ENCODE assay signal across 8 cellular contexts in genomic region chr19:7917292-7918061, GRCh38. TPM values are rescaled to one million over a fixed set of nuclear protein-coding genes. Genes with fewer than 3 reads are reported as not detected.
DNase-seq lines count a peak whose midpoint lies in the region; ATAC-seq and TF ChIP-seq lines count a peak whose summit lies in the region.

No MANE protein-coding gene starts in this region.

- H3K9me3 ChIP-seq in effector memory CD4-positive, alpha-beta T cell (ENCODE audit: control insufficient read depth, low read length), result no peaks in the 10 kb centered on the region
- H3K9me3 ChIP-seq in tibial nerve, result no peaks in the 10 kb centered on the region

- peak; percentile 14 to 43 (median 30) for TF ChIP-seq CTCF in tibial nerve (IDR thresholded peaks at IDR 0.05)

- peaks cover 12% of the 10 kb centered on the region for H3K36me3 ChIP-seq in effector memory CD4-positive, alpha-beta T cell (ENCODE audit: control insufficient read depth, insufficient read depth, low read length)
- H3K36me3 ChIP-seq in tibial nerve, result peaks cover 0 to 26% (median 0%) of the 10 kb centered on the region in 3 donors

- WGBS in tibial nerve, 2 donors, result 1 to 2% methylated on average over 25 to 42 of the region's 70 CpGs

- peak overlapping the region; percentile 40 for H3K4me3 ChIP-seq in effector memory CD4-positive, alpha-beta T cell (ENCODE audit: insufficient read depth, low read depth, low read length, poor library complexity, severe bottlenecking)
- H3K4me3 ChIP-seq in tibial nerve, result peak overlapping the region in 2 of 4 donors; percentile 18 to 25

- ATAC-seq in HG03432 (IDR thresholded peaks at IDR 0.05; ENCODE audit: unreplicated experiment) (no peak), HG02678 (IDR thresholded peaks at IDR 0.05; ENCODE audit: unreplicated experiment) (no peak)

- no peak overlapping the region for H3K27ac ChIP-seq in effector memory CD4-positive, alpha-beta T cell (ENCODE audit: insufficient read depth, low read length, poor library complexity, severe bottlenecking)
- H3K27ac ChIP-seq in tibial nerve, result no peak overlapping the region

- TF ChIP-seq EP300 in tibial nerve (IDR thresholded peaks at IDR 0.05), result no peak

- DNase-seq in GM03348 (ENCODE audit: low spot score), result peak; percentile 79
- peak; percentile 24 for DNase-seq in NCI-H1105 (lab: John Stamatoyannopoulos, UW)
- DNase-seq in activated CD8-positive, alpha-beta memory T cell treated with anti-CD3 and anti-CD28 coated beads for 24 hours, result peak; percentile 80
- peak in 1 of 3 donors; percentile 39 for DNase-seq in effector memory CD4-positive, alpha-beta T cell
- peak; percentile 51 for DNase-seq in myocyte (ENCODE audit: low read depth)
- no peak for DNase-seq in tibial nerve (ENCODE audit: low spot score in 2 of 2)

- TF ChIP-seq POLR2A in tibial nerve (IDR thresholded peaks at IDR 0.05), result no peak

- H3K27me3 ChIP-seq in effector memory CD4-positive, alpha-beta T cell (replicated peaks; ENCODE audit: control insufficient read depth, insufficient read depth, low read length, poor library complexity, severe bottlenecking), result peaks cover 31% of the 10 kb centered on the region
- peaks cover 0 to 48% of the 10 kb centered on the region in 2 donors for H3K27me3 ChIP-seq in tibial nerve

- H3K4me1 ChIP-seq in effector memory CD4-positive, alpha-beta T cell (ENCODE audit: control insufficient read depth, insufficient read depth, low read length, poor library complexity, severe bottlenecking), result peaks cover 43% of the 10 kb centered on the region
- peaks cover 0 to 61% (median 29%) of the 10 kb centered on the region in 4 donors for H3K4me1 ChIP-seq in tibial nerve

RNA-seq across cellular contexts. Expression of gene SNAPC2, which starts 2.7 kb away (rescaled TPM):
- total RNA-seq in myocyte (21.5 and 27.5 TPM in 2 replicates), tibial nerve (10 to 100 TPM; 11.6 to 26.4 (median 16.1) TPM)
- 17.3 TPM for polyA plus RNA-seq in myocyte (2012)

RNA-seq across cellular contexts. Expression of gene TGFBR3L, which starts 2.8 kb away (rescaled TPM):
- total RNA-seq in myocyte (0.21 and 4.2 TPM in 2 replicates), tibial nerve (not detected)
- 0.98 TPM for polyA plus RNA-seq in myocyte (2012)

RNA-seq across cellular contexts. Expression of gene CTXN1, which starts 8.5 kb away (rescaled TPM):
- 5.0 and 7.5 TPM in 2 replicates for total RNA-seq in myocyte
- 20.0 TPM for polyA plus RNA-seq in myocyte (2012)
- total RNA-seq in tibial nerve, result 1 to 10 TPM in 3 of 4 donors, under 1 TPM in 1; 0.66 to 7.2 (median 3.0) TPM

RNA-seq across cellular contexts. Expression of gene MAP2K7, which starts 13.8 kb away (rescaled TPM):
- total RNA-seq in myocyte (13.1 and 16.0 TPM in 2 replicates), tibial nerve (10 to 100 TPM; 11.1 to 31.2 (median 20.9) TPM)
- polyA plus RNA-seq in myocyte (2012), result 25.3 TPM

RNA-seq across cellular contexts. Expression of gene TIMM44, which starts 26.0 kb away (rescaled TPM):
- total RNA-seq in myocyte (72.6 and 88.3 TPM in 2 replicates), tibial nerve (10 to 100 TPM; 60.1 to 91.3 (median 77.1) TPM)
- 52.4 TPM for polyA plus RNA-seq in myocyte (2012)

Comparison
In these comparisons a context has a peak if more than half of its experiments do, and no peak if none do; other contexts are left out.
1. DNase-seq: peak in GM03348 (single experiment), NCI-H1105 (single experiment), activated CD8-positive, alpha-beta memory T cell treated with anti-CD3 and anti-CD28 coated beads for 24 hours (single experiment) and myocyte (single experiment); none in tibial nerve (0 of 2).